9 cellular contexts compared by ENCODE assay signal in the genomic region with DNA sequence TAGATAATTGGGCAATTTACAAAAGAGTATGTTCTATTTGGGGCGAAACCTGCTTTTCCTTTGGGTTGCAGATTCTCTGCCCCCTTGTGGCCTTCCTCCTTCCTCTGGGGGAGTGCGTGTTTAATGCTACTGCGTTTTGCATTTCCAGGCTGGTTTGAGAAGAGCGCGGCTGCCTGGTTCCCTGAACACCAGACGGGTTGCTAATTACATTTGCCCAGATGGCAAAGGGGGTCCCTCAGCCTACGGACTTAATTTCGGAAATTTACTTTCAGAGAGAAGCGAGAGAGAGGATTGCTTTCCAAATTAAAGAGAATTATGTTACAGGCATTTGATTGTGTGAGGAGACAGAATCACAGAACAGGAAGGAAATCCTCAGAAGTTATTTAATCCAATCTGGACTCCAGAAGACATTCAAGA.
DNase-seq lines count a peak whose midpoint lies in the region; ATAC-seq and TF ChIP-seq lines count a peak whose summit lies in the region.
"Had no signal": no experiment of that assay in that cellular context is flagged by ENCODE, and none has a peak within 500 bp of the region (broad histone marks: within the 10 kb centered on the region; RNA-seq: fewer than 3 reads in every experiment).

No MANE protein-coding gene starts in this region.

- H3K4me1 Mint-ChIP-seq in activated B cell treated with CpG ODN at 0.5 μM for 24 hours (peaks cover 27% of the 10 kb centered on the region), neural crest cell (peaks cover 4% of the 10 kb centered on the region)

- intact Hi-C loops in activated B cell treated with CpG ODN at 0.5 μM for 24 hours (cut with micrococcal nuclease) = loop anchor here (1.0 to 10.0 kb wide), 6 partner anchors 17 to 1078 kb away; no protein-coding TSS in a partner anchor

- peak; percentile 60 for DNase-seq in EL
- DNase-seq in activated B cell treated with CpG ODN at 0.5 μM for 24 hours = peak; percentile 30
- DNase-seq in fibroblast of villous mesenchyme (ENCODE audit: low read depth) = peak; percentile 72
- DNase-seq in neural crest cell (ENCODE audit: low read depth, low spot score) = peak; percentile 52
- no peak for DNase-seq in NCI-H1048 (lab: John Stamatoyannopoulos, UW)
- DNase-seq: activated naive CD8-positive, alpha-beta T cell treated with anti-CD3 and anti-CD28 coated beads, Interleukin-2, amount 10 ng/mL, durations not matched to agents 7 days and 5 days had no signal

- H3K4me3 ChIP-seq in fibroblast of villous mesenchyme (ENCODE audit: low read depth, low read length) = peak overlapping the region; percentile 3

- H3K27me3 Mint-ChIP-seq in activated B cell treated with CpG ODN at 0.5 μM for 24 hours (no peaks in the 10 kb centered on the region), neural crest cell (ENCODE audit: low read depth) (no peaks in the 10 kb centered on the region)

- H3K4me3 Mint-ChIP-seq in activated B cell treated with CpG ODN at 0.5 μM for 24 hours (peak overlapping the region; percentile 79), neural crest cell (no peak overlapping the region)
- H3K4me3 Mint-ChIP-seq: activated naive CD8-positive, alpha-beta T cell treated with anti-CD3 and anti-CD28 coated beads, Interleukin-2, amount 10 ng/mL, durations not matched to agents 7 days and 5 days had no signal

- TF ChIP-seq CTCF in LNCAP (IDR thresholded peaks at IDR 0.05) = peak; percentile 45; the same call in 1 of the 2 replicates
- no peak for TF ChIP-seq CTCF in activated B cell treated with CpG ODN at 0.5 μM for 24 hours (IDR thresholded peaks at IDR 0.05)
- peak; percentile 85 for TF ChIP-seq CTCF in fibroblast of villous mesenchyme (IDR thresholded peaks at IDR 0.05; ENCODE audit: insufficient read depth, low read depth, low read length)
- TF ChIP-seq CTCF in neural crest cell (conservative IDR thresholded peaks at IDR 0.05) = peak; percentile 68

- H3K9me3 Mint-ChIP-seq in activated B cell treated with CpG ODN at 0.5 μM for 24 hours = no peaks in the 10 kb centered on the region
- peaks cover 4% of the 10 kb centered on the region for H3K9me3 Mint-ChIP-seq in neural crest cell

- no peak overlapping the region for H3K27ac Mint-ChIP-seq in activated B cell treated with CpG ODN at 0.5 μM for 24 hours
- no peak overlapping the region for H3K27ac Mint-ChIP-seq in neural crest cell (ENCODE audit: unreplicated experiment)
- H3K27ac Mint-ChIP-seq: activated naive CD8-positive, alpha-beta T cell treated with anti-CD3 and anti-CD28 coated beads, Interleukin-2, amount 10 ng/mL, durations not matched to agents 7 days and 5 days had no signal

- H3K36me3 Mint-ChIP-seq in activated B cell treated with CpG ODN at 0.5 μM for 24 hours (ENCODE audit: low read depth) (no peaks in the 10 kb centered on the region), neural crest cell (ENCODE audit: low read depth) (no peaks in the 10 kb centered on the region)

- POLR2A ChIA-PET in activated B cell treated with CpG ODN at 0.5 μM for 24 hours (lab: Charles Lee) = no interaction called here

- ATAC-seq in activated B cell treated with CpG ODN at 0.5 μM for 24 hours (ENCODE audit: low read depth) = peak; percentile 64
- ATAC-seq in GM19397 (IDR thresholded peaks at IDR 0.05; ENCODE audit: unreplicated experiment) = no peak
- no peak for ATAC-seq in HG03432 (IDR thresholded peaks at IDR 0.05; ENCODE audit: unreplicated experiment)

- CTCF ChIA-PET in activated B cell treated with CpG ODN at 0.5 μM for 24 hours (lab: Charles Lee) = no interaction called here
